ENCODE assay signal across 11 cellular contexts in genomic region chr10:126080879-126081331, GRCh38.
DNase-seq lines count a peak whose midpoint lies in the region; ATAC-seq and TF ChIP-seq lines count a peak whose summit lies in the region.
"Had no signal": no experiment of that assay in that cellular context is flagged by ENCODE, and none has a peak within 500 bp of the region (broad histone marks: within the 10 kb centered on the region; RNA-seq: fewer than 3 reads in every experiment).

No MANE protein-coding gene starts in this region.

- peak overlapping the region; percentile 33 for H3K9ac ChIP-seq in adipocyte (ENCODE audit: low read length)

- TF ChIP-seq POLR2A in ovary (IDR thresholded peaks at IDR 0.05) (no peak), suprapubic skin (IDR thresholded peaks at IDR 0.05) (no peak), esophagus muscularis mucosa (IDR thresholded peaks at IDR 0.05; ENCODE audit: low read depth) (no peak)

- WGBS in right cardiac atrium = 30% methylated on average over 11 of the region's 11 CpGs
- 4 to 9% (median 6%) methylated on average over 11 of the region's 11 CpGs for WGBS in ovary, 3 donors
- 61% methylated on average over 11 of the region's 11 CpGs for whole genome bisulfite sequencing in suprapubic skin
- 29% methylated on average over 11 of the region's 11 CpGs for WGBS in esophagus muscularis mucosa

- peak overlapping the region; percentile 23 for H3K27ac ChIP-seq in right cardiac atrium (ENCODE audit: low read length)
- peak overlapping the region in 1 of 2 donors; percentile 72 for H3K27ac ChIP-seq in ovary
- no peak overlapping the region for H3K27ac ChIP-seq in suprapubic skin
- no peak overlapping the region for H3K27ac ChIP-seq in esophagus muscularis mucosa (replicated peaks in 1 of 4)

- DNase-seq in ELR (ENCODE audit: low read depth) (peak; percentile 18), adipocyte (ENCODE audit: low read depth) (peak; percentile 41), right cardiac atrium (no peak), ovary (peak in 2 of 5 donors; percentile 44 to 45), RPMI8226 (no peak), suprapubic skin (ENCODE audit: low spot score in 2 of 2) (no peak), esophagus muscularis mucosa (ENCODE audit: extremely low spot score) (no peak), NOMO-1 (lab: John Stamatoyannopoulos, UW; ENCODE audit: unreplicated experiment in 2 of 2) (no peak)
- DNase-seq: effector CD8-positive, alpha-beta T cell; MV-4-11 had no signal

- H3K4me1 ChIP-seq in adipocyte (ENCODE audit: control insufficient read depth, insufficient read depth, low read length) (peaks cover 8% of the 10 kb centered on the region), right cardiac atrium (ENCODE audit: control insufficient read depth, insufficient read depth, low read length) (no peaks in the 10 kb centered on the region), ovary (ENCODE audit: insufficient read depth) (peaks cover 10% of the 10 kb centered on the region), suprapubic skin (no peaks in the 10 kb centered on the region), esophagus muscularis mucosa (no peaks in the 10 kb centered on the region)

- TF ChIP-seq CTCF in ovary (IDR thresholded peaks at IDR 0.05) = no peak
- TF ChIP-seq CTCF in suprapubic skin (IDR thresholded peaks at IDR 0.05) = no peak
- no peak for TF ChIP-seq CTCF in esophagus muscularis mucosa (IDR thresholded peaks at IDR 0.05)

- H3K27me3 ChIP-seq in adipocyte (replicated peaks; ENCODE audit: control insufficient read depth, insufficient read depth, low read length) = no peaks in the 10 kb centered on the region
- H3K27me3 ChIP-seq in right cardiac atrium (ENCODE audit: control insufficient read depth, insufficient read depth) = no peaks in the 10 kb centered on the region
- H3K27me3 ChIP-seq in ovary = no peaks in the 10 kb centered on the region
- H3K27me3 ChIP-seq in suprapubic skin = no peaks in the 10 kb centered on the region
- no peaks in the 10 kb centered on the region for H3K27me3 ChIP-seq in esophagus muscularis mucosa

- intact Hi-C loops in right cardiac atrium (cut with DNase I) = no loop called here
- intact Hi-C loops in ovary (cut with DNase I) = loop anchor here in 1 of 4 donors (5.0 kb wide), 1 partner anchor 1256 kb away; no protein-coding TSS in a partner anchor
- intact Hi-C loops in esophagus muscularis mucosa (cut with DNase I) = no loop called here

- H3K36me3 ChIP-seq in adipocyte (ENCODE audit: control insufficient read depth, insufficient read depth, low read length, severe bottlenecking) = peaks cover 56% of the 10 kb centered on the region
- H3K36me3 ChIP-seq in ovary = no peaks in the 10 kb centered on the region
- H3K36me3 ChIP-seq in suprapubic skin = no peaks in the 10 kb centered on the region
- no peaks in the 10 kb centered on the region for H3K36me3 ChIP-seq in esophagus muscularis mucosa

- H3K4me3 ChIP-seq in adipocyte (ENCODE audit: low read length) (no peak overlapping the region), right cardiac atrium (ENCODE audit: low read length) (no peak overlapping the region), ovary (peak overlapping the region; percentile 13), suprapubic skin (no peak overlapping the region), esophagus muscularis mucosa (peak overlapping the region in 1 of 4 donors; percentile 10)
- H3K4me3 ChIP-seq: lung had no signal

- TF ChIP-seq EP300 in ovary (IDR thresholded peaks at IDR 0.05) (no peak), suprapubic skin (IDR thresholded peaks at IDR 0.05) (no peak), esophagus muscularis mucosa (IDR thresholded peaks at IDR 0.05) (no peak)

- ATAC-seq in right cardiac atrium = peak; percentile 45 to 81

- H3K9me3 ChIP-seq in adipocyte (ENCODE audit: control insufficient read depth, low read length) = peaks cover 5% of the 10 kb centered on the region
- H3K9me3 ChIP-seq in right cardiac atrium (ENCODE audit: control insufficient read depth, low read length) = no peaks in the 10 kb centered on the region
- H3K9me3 ChIP-seq in ovary = no peaks in the 10 kb centered on the region
- H3K9me3 ChIP-seq in suprapubic skin = no peaks in the 10 kb centered on the region
- H3K9me3 ChIP-seq in esophagus muscularis mucosa = peaks cover 0 to 7% (median 0%) of the 10 kb centered on the region in 4 donors

Comparison
In these comparisons a context has a peak if more than half of its experiments do, and no peak if none do; other contexts are left out.
1. DNase-seq: peak in ELR (single experiment) and adipocyte (single experiment); none in right cardiac atrium (0 of 3), RPMI8226 (single experiment), suprapubic skin (0 of 2), esophagus muscularis mucosa (single experiment) and NOMO-1 (0 of 2).